ENCODE assay signal across 13 cellular contexts in genomic region chr4:5019274-5019673, GRCh38. TPM values are rescaled to one million over a fixed set of nuclear protein-coding genes. Genes with fewer than 3 reads are reported as not detected.
DNase-seq lines count a peak whose midpoint lies in the region; ATAC-seq, FAIRE-seq and TF ChIP-seq lines count a peak whose summit lies in the region.
"Had no signal": no experiment of that assay in that cellular context is flagged by ENCODE, and none has a peak within 500 bp of the region (broad histone marks: within the 10 kb centered on the region; RNA-seq: fewer than 3 reads in every experiment).

Gene CYTL1 (minus strand): TSS chr4:5019458. CDS start chr4:5019445, 13 bp downstream.

- no peak within 1 kb of the TSS for H2BK20ac ChIP-seq in H1 (ENCODE audit: low read length)

- H2BK15ac ChIP-seq in H1 (ENCODE audit: low read length), result no peak within 1 kb of the TSS
- no peak within 1 kb of the TSS for H2BK15ac ChIP-seq in mesendoderm (replicated peaks; ENCODE audit: low read depth)

- H3K79me2 ChIP-seq in H1 (ENCODE audit: control insufficient read depth in 1 of 2, insufficient read depth in 2 of 2, low read length in 2 of 2) (no peaks in the 10 kb centered on the region), mesendoderm (ENCODE audit: control insufficient read depth, insufficient read depth, low read length) (no peaks in the 10 kb centered on the region)

- H4K8ac ChIP-seq in H1 (ENCODE audit: extremely low read depth, insufficient read depth, low read length), result peak within 1 kb of the TSS; percentile 63
- no peak within 1 kb of the TSS for H4K8ac ChIP-seq in mesendoderm (ENCODE audit: low read depth, low read length)

- TF ChIP-seq EP300 in H1 (IDR thresholded peaks at IDR 0.05; ENCODE audit: borderline replicate concordance in 1 of 2, low read depth in 2 of 2, low read length in 2 of 2), result no peak

- peak within 1 kb of the TSS; percentile 36 for H4K91ac ChIP-seq in H1 (replicated peaks; ENCODE audit: insufficient read length, low read length)

- H3K9ac ChIP-seq in H1 (replicated peaks in 1 of 4; ENCODE audit: extremely low read depth in 1 of 4, low read depth in 3 of 4, low read length in 3 of 4) (no peak within 1 kb of the TSS), mesendoderm (ENCODE audit: low read length) (peak within 1 kb of the TSS; percentile 55)

- H3K56ac ChIP-seq in H1 (replicated peaks; ENCODE audit: insufficient read length, low read depth, low read length) (no peak within 1 kb of the TSS), mesendoderm (ENCODE audit: low read length) (peak within 1 kb of the TSS; percentile 77)

- H3K4ac ChIP-seq in H1 (replicated peaks; ENCODE audit: insufficient read length, low read depth, low read length) (no peak within 1 kb of the TSS), mesendoderm (ENCODE audit: low read depth, low read length) (no peak within 1 kb of the TSS)

- H3K4me2 ChIP-seq in H1 (ENCODE audit: insufficient read depth in 1 of 2, low read depth in 2 of 2, low read length in 2 of 2) (peak within 1 kb of the TSS; percentile 64), mesendoderm (ENCODE audit: low read length) (peak within 1 kb of the TSS; percentile 65)

- FAIRE-seq in H1 (lab: Jason Lieb, UNC) (no peak), D721Med (lab: Jason Lieb, UNC) (no peak)
- FAIRE-seq: keratinocyte, small intestine had no signal

- H2BK120ac ChIP-seq in H1 (replicated peaks; ENCODE audit: low read depth, low read length) (no peak within 1 kb of the TSS), mesendoderm (ENCODE audit: low read depth, low read length) (no peak within 1 kb of the TSS)

- H4K5ac ChIP-seq in H1 (ENCODE audit: insufficient read length, low read depth, low read length) (peak within 1 kb of the TSS; percentile 6), mesendoderm (ENCODE audit: low read length) (no peak within 1 kb of the TSS)

- no peaks in the 10 kb centered on the region for H3K79me1 ChIP-seq in H1 (ENCODE audit: low read depth, low read length)
- no peaks in the 10 kb centered on the region for H3K79me1 ChIP-seq in mesendoderm (ENCODE audit: low read length)

- DNase-seq in left cardiac atrium (peak; percentile 29), Right ventricle myocardium superior (no peak), H1 (ENCODE audit: low read depth in 1 of 2, low spot score in 2 of 2) (peak in 1 of 2 experiments; percentile 70), mesendoderm (peak; percentile 31), vagina (ENCODE audit: extremely low spot score in 2 of 2) (peak in 1 of 2 donors; percentile 54), D721Med (ENCODE audit: insufficient read length, low spot score) (no peak), MV-4-11 (lab: John Stamatoyannopoulos, UW) (no peak)
- DNase-seq: activated CD8-positive, alpha-beta memory T cell treated with anti-CD3 and anti-CD28 coated beads, Interleukin-2, amount 50 U/mL, for 48 hours; central memory CD4-positive, alpha-beta T cell; NCI-H1930; small intestine had no signal

- CTCF ChIA-PET in H1 (lab: Charles Lee; ENCODE audit: partially characterized antibody), result interaction anchor here (0.6 to 1.6 kb wide), 3 partner anchors 15 to 91 kb away, joined by 3 to 7 read pairs (median 4); no protein-coding TSS in a partner anchor

- H3K9me3 ChIP-seq in H1 (ENCODE audit: insufficient read depth in 2 of 2, low read depth in 1 of 2, low read length in 1 of 2) (no peaks in the 10 kb centered on the region), vagina (no peaks in the 10 kb centered on the region)

- intact Hi-C loops in left cardiac atrium (cut with DNase I) (no loop called here), Right ventricle myocardium superior (cut with DNase I) (no loop called here), vagina (cut with DNase I) (no loop called here)

- H4K20me1 ChIP-seq in H1 (replicated peaks in 1 of 2; ENCODE audit: control insufficient read depth in 1 of 2, insufficient read depth in 2 of 2, low read length in 2 of 2), result no peaks in the 10 kb centered on the region

- H3K36me3 ChIP-seq in H1 (ENCODE audit: control insufficient read depth in 2 of 4, insufficient read depth in 4 of 4, low read length in 3 of 4) (no peaks in the 10 kb centered on the region), mesendoderm (ENCODE audit: control insufficient read depth, insufficient read depth, low read length) (no peaks in the 10 kb centered on the region), vagina (no peaks in the 10 kb centered on the region)

- H3K4me3 ChIP-seq in H1 (ENCODE audit: extremely low read depth in 1 of 4, insufficient read depth in 2 of 4, low read depth in 3 of 4, low read length in 4 of 4), result peak within 1 kb of the TSS; percentile 21 to 60 (median 36); a peak in 7 of 8 replicates
- no peak within 1 kb of the TSS for H3K4me3 ChIP-seq in mesendoderm (ENCODE audit: low read length)
- peak within 1 kb of the TSS; percentile 26 to 38 for H3K4me3 ChIP-seq in vagina

- no peak within 1 kb of the TSS for H3K27ac ChIP-seq in H1 (ENCODE audit: low read depth, low read length)
- no peak within 1 kb of the TSS for H3K27ac ChIP-seq in mesendoderm (ENCODE audit: low read depth, low read length)
- no peak within 1 kb of the TSS for H3K27ac ChIP-seq in vagina

- no peak for TF ChIP-seq RAD21 in H1 (IDR thresholded peaks at IDR 0.05 in 1 of 2, conservative IDR thresholded peaks at IDR 0.05 in 1 of 2; ENCODE audit: low read depth in 2 of 2, low read length in 2 of 2)

- H3K23ac ChIP-seq in H1 (ENCODE audit: insufficient read length), result no peak within 1 kb of the TSS
- H3K23ac ChIP-seq in mesendoderm (ENCODE audit: low read length), result no peak within 1 kb of the TSS

- 14% methylated on average over 28 of the region's 28 CpGs; no CpG with 5 or more reads in 1 of the 2 experiments for WGBS in H1 (ENCODE audit: extremely low coverage in 1 of 2, insufficient coverage in 1 of 2, insufficient read length in 1 of 2, insufficient replicate concordance in 2 of 2, low coverage in 1 of 2, low lambda C conversion rate in 2 of 2, missing lambda C conversion rate in 1 of 2), 2 experiments
- WGBS in mesendoderm (ENCODE audit: extremely low coverage, insufficient coverage, low lambda C conversion rate), result no CpG with 5 or more reads among the region's 28 CpGs

- no peaks in the 10 kb centered on the region; the same call in none of the 2 replicates for H3K23me2 ChIP-seq in H1 (ENCODE audit: low read depth, low read length)

- H2AK5ac ChIP-seq in H1 (ENCODE audit: low read depth, low read length) (no peak within 1 kb of the TSS), mesendoderm (ENCODE audit: low read length) (no peak within 1 kb of the TSS)

- POLR2A ChIA-PET in H1 (lab: Charles Lee; ENCODE audit: partially characterized antibody), result no interaction called here

- TF ChIP-seq POLR2A in H1 (IDR thresholded peaks at IDR 0.05; ENCODE audit: control extremely low read depth in 1 of 2, low read depth in 2 of 2, low read length in 2 of 2) (no peak), vagina (IDR thresholded peaks at IDR 0.05) (no peak)

- peak within 1 kb of the TSS; percentile 56; the same call in 1 of the 2 replicates for H2AFZ ChIP-seq in H1 (ENCODE audit: low read length)

- H3K14ac ChIP-seq in H1 (ENCODE audit: insufficient read length), result no peak within 1 kb of the TSS

- H2BK5ac ChIP-seq in H1 (ENCODE audit: low read depth, low read length) (peak within 1 kb of the TSS; percentile 17; the same call in 1 of the 2 replicates), mesendoderm (ENCODE audit: low read length) (no peak within 1 kb of the TSS)

- TF ChIP-seq CTCF in H1 (IDR thresholded peaks at IDR 0.05; ENCODE audit: control extremely low read depth in 1 of 3, insufficient read depth in 1 of 3, low read depth in 1 of 3, low read length in 3 of 3) (no peak), vagina (IDR thresholded peaks at IDR 0.05) (no peak), D721Med (IDR thresholded peaks at IDR 0.05; ENCODE audit: insufficient read depth, missing control alignments) (no peak)

- peaks cover 0 to 7% (median 2%) of the 10 kb centered on the region in 4 experiments; a peak in 3 of 7 replicates for H3K4me1 ChIP-seq in H1 (replicated peaks in 1 of 4; ENCODE audit: control insufficient read depth in 3 of 4, insufficient read depth in 4 of 4, low read length in 3 of 4)
- H3K4me1 ChIP-seq in mesendoderm (ENCODE audit: control insufficient read depth, low read depth, low read length), result peaks cover 2% of the 10 kb centered on the region
- peaks cover 6% of the 10 kb centered on the region for H3K4me1 ChIP-seq in vagina

- peak within 1 kb of the TSS; percentile 45; the same call in 1 of the 2 replicates for H2BK12ac ChIP-seq in H1 (ENCODE audit: low read depth, low read length)

- H3K18ac ChIP-seq in H1 (ENCODE audit: extremely low read depth, low read length) (0 out of 2 replicates have a peak within 1 kb of the TSS, but pooled peaks have one; percentile 1), mesendoderm (ENCODE audit: low read length) (no peak within 1 kb of the TSS)

- peaks cover 0 to 3% (median 0%) of the 10 kb centered on the region in 4 experiments; a peak in 1 of 7 replicates for H3K27me3 ChIP-seq in H1 (replicated peaks in 1 of 4; ENCODE audit: control insufficient read depth in 3 of 4, extremely low read depth in 1 of 4, insufficient read depth in 3 of 4, low read length in 3 of 4)
- no peaks in the 10 kb centered on the region for H3K27me3 ChIP-seq in mesendoderm (ENCODE audit: insufficient read depth, low read length, poor library complexity)
- H3K27me3 ChIP-seq in vagina, result no peaks in the 10 kb centered on the region

- ATAC-seq in left cardiac atrium, result peak in 1 of 2 donors; percentile 64
- ATAC-seq in Right ventricle myocardium superior (ENCODE audit: poor library complexity), result no peak
- ATAC-seq in GM21723 (IDR thresholded peaks at IDR 0.05; ENCODE audit: unreplicated experiment), result no peak

TF ChIP-seq in H1, 55 proteins besides CTCF, POLR2A, EP300 and RAD21 (continues in another document):
- TF ChIP-seq PHF8 (conservative IDR thresholded peaks at IDR 0.05; ENCODE audit: low read depth, low read length), result 0 out of 2 replicates have a peak, but pooled peaks have one; percentile 29
- no peak for TF ChIP-seq KDM1A (IDR thresholded peaks at IDR 0.05; ENCODE audit: borderline replicate concordance, low read length)
- no peak for TF ChIP-seq ZNF274 (IDR thresholded peaks at IDR 0.05; ENCODE audit: borderline replicate concordance, extremely low read depth, low read length)

RNA-seq across cellular contexts. Expression of gene CYTL1, which starts in this region (rescaled TPM):
- total RNA-seq in left cardiac atrium, result 1 to 10 TPM in 1 of 2 donors, under 1 TPM in 1; 0.34 to 1.4 TPM
- not detected for total RNA-seq in Right ventricle myocardium superior
- 8.1 and 9.8 TPM in 2 replicates for total RNA-seq in H1 (2021; fragmentation: NEBNext Ultra II Directional; extraction: Animal tissue kit (Norgen Biotek cat#: 25700))
- polyA plus RNA-seq in H1 (2011; rRNA removed), result 8.0 and 8.6 TPM in 2 replicates
- polyA plus RNA-seq in H1 (2011; cell fraction: cytosol; rRNA removed), result 8.3 TPM
- 5.9 TPM for polyA plus RNA-seq in H1 (2011; cell fraction: nucleus; rRNA removed)
- 4.8 to 7.0 TPM (median 5.5 TPM) in 4 replicates for polyA plus RNA-seq in H1 (2012, experiment 1 of 2)
- polyA plus RNA-seq in H1 (2012, experiment 2 of 2), result 5.9 TPM
- polyA plus RNA-seq in H1 (2013, experiment 1 of 2), result 17.4 TPM
- polyA plus RNA-seq in H1 (2013, experiment 2 of 2), result 21.8 TPM
- 2.1 and 4.4 TPM in 2 replicates for polyA minus RNA-seq in H1 (2011; rRNA and poly(A)+ RNA removed)
- polyA minus RNA-seq in H1 (2011; cell fraction: cytosol; rRNA and poly(A)+ RNA removed), result 3.5 TPM
- 0.90 TPM for polyA minus RNA-seq in H1 (2011; cell fraction: nucleus; rRNA and poly(A)+ RNA removed)
- polyA plus RNA-seq in mesendoderm (2013, experiment 1 of 2), result 10.5 TPM
- polyA plus RNA-seq in mesendoderm (2013, experiment 2 of 2), result 11.0 TPM
- total RNA-seq in vagina, result 2.0 TPM

Comparison
In these comparisons a context has a peak if more than half of its experiments do, and no peak if none do; other contexts are left out.
1. DNase-seq: peak in left cardiac atrium (single experiment) and mesendoderm (single experiment); none in Right ventricle myocardium superior (single experiment), D721Med (single experiment) and MV-4-11 (single experiment).